8 cellular contexts compared by ENCODE assay signal in genomic region chr11:64185323-64186204, GRCh38. TPM values are rescaled to one million over a fixed set of nuclear protein-coding genes. Genes with fewer than 3 reads are reported as not detected.
DNase-seq lines count a peak whose midpoint lies in the region; ATAC-seq and TF ChIP-seq lines count a peak whose summit lies in the region.

TSS of gene STIP1 (plus strand) at chr11:64186171. CDS start at chr11:64186262, 91 bp downstream.

- peak; percentile 89 for ATAC-seq in HG02798 (IDR thresholded peaks at IDR 0.05; ENCODE audit: poor library complexity, unreplicated experiment)

- H3K27ac Mint-ChIP-seq in type B pancreatic cell, result peak within 1 kb of the TSS; percentile 95

- H3K9me3 ChIP-seq in adipocyte (ENCODE audit: control insufficient read depth, low read length), result no peaks in the 10 kb centered on the region

- H3K4me1 ChIP-seq in adipocyte (ENCODE audit: control insufficient read depth, insufficient read depth, low read length), result peaks cover 41% of the 10 kb centered on the region

- H3K27me3 Mint-ChIP-seq in type B pancreatic cell, result no peaks in the 10 kb centered on the region

- peak; percentile 99 for DNase-seq in NCI-H1436 (lab: John Stamatoyannopoulos, UW)
- DNase-seq in T follicular helper cell (ENCODE audit: low read depth), result peak; percentile 97
- DNase-seq in adipocyte (ENCODE audit: low read depth), result peak; percentile 100
- peak; percentile 98 for DNase-seq in cardiac septum (ENCODE audit: low spot score)
- DNase-seq in pons (ENCODE audit: low spot score), result peak; percentile 100
- DNase-seq in type B pancreatic cell (ENCODE audit: extremely low spot score, unreplicated experiment), result peak; percentile 99

- peak within 1 kb of the TSS; percentile 97 for H3K4me3 Mint-ChIP-seq in type B pancreatic cell

- H3K4me1 Mint-ChIP-seq in type B pancreatic cell (ENCODE audit: unreplicated experiment), result peaks cover 22% of the 10 kb centered on the region

- peak within 1 kb of the TSS; percentile 95 for H3K9ac ChIP-seq in adipocyte (ENCODE audit: low read length)

- no peaks in the 10 kb centered on the region for H3K27me3 ChIP-seq in adipocyte (replicated peaks; ENCODE audit: control insufficient read depth, insufficient read depth, low read length)

- H3K36me3 Mint-ChIP-seq in type B pancreatic cell, result peaks cover 8% of the 10 kb centered on the region

- H3K36me3 ChIP-seq in adipocyte (ENCODE audit: control insufficient read depth, insufficient read depth, low read length, severe bottlenecking), result no peaks in the 10 kb centered on the region

- H3K4me3 ChIP-seq in GM12875 (ENCODE audit: low read depth, low read length) (peak within 1 kb of the TSS; percentile 81), adipocyte (ENCODE audit: low read length) (peak within 1 kb of the TSS; percentile 92)

- TF ChIP-seq CTCF in GM12875 (IDR thresholded peaks at IDR 0.05; ENCODE audit: borderline replicate concordance, insufficient read depth, low read depth, low read length) (peak; percentile 53; the same call in 1 of the 2 replicates), type B pancreatic cell (conservative IDR thresholded peaks at IDR 0.05) (peak; percentile 49)

- no peaks in the 10 kb centered on the region for H3K9me3 Mint-ChIP-seq in type B pancreatic cell

- intact Hi-C loops in cardiac septum (cut with DNase I), result loop anchor here (5.0 kb wide), 1 partner anchor 47 kb away; the partner anchor contains the start of genes DNAJC4 and VEGFB

RNA-seq across cellular contexts. Expression of gene STIP1, which starts in this region (rescaled TPM):
- 86.0 TPM for total RNA-seq in cardiac septum
- 176 and 206 TPM in 2 replicates for total RNA-seq in type B pancreatic cell (ENCODE audit: low replicate concordance)

Comparison
In these comparisons a context has a peak if more than half of its experiments do, and no peak if none do; other contexts are left out.
1. Peak in every context shown above with its lines: DNase-seq, ATAC-seq and H3K4me3 ChIP-seq.